Comparison of ENCODE assay signal across 12 cellular contexts in the genomic region with DNA sequence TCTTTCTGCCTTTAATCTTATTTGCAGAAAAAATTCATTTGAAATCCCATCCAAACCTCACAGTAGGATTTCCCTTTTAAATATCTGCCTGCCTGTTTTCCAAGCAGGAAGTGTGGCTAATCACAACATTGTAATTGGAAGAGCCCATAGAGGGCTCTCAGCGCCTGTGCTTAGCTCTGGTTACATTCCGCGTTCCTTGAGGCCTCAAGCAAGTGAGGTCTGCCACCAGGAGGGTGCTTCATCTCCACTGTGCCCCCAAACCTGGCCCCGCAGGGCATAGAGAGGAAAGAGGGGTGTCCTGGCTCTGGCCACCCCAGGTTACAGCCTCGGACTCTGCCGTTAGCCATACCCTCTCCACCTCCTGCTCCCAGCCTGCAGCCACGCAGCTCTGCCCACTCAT.
DNase-seq lines count a peak whose midpoint lies in the region; ATAC-seq and TF ChIP-seq lines count a peak whose summit lies in the region.
"Had no signal": no experiment of that assay in that cellular context is flagged by ENCODE, and none has a peak within 500 bp of the region (broad histone marks: within the 10 kb centered on the region; RNA-seq: fewer than 3 reads in every experiment).

No MANE protein-coding gene starts in this region.

- H3K27me3 Mint-ChIP-seq in stimulated activated naive CD8-positive, alpha-beta T cell treated with anti-CD3 and anti-CD28 coated beads, Interleukin-15, amount 100 ng/mL, for 72 hours = peaks cover 20% of the 10 kb centered on the region

- no peak overlapping the region for H3K27ac Mint-ChIP-seq in stimulated activated naive CD8-positive, alpha-beta T cell treated with anti-CD3 and anti-CD28 coated beads, Interleukin-15, amount 100 ng/mL, for 72 hours
- H3K27ac Mint-ChIP-seq in activated naive CD4-positive, alpha-beta T cell treated with anti-CD3 and anti-CD28 coated beads, Interleukin-2, amount 50 U/mL, for 72 hours = no peak overlapping the region

- no peaks in the 10 kb centered on the region for H3K9me3 Mint-ChIP-seq in stimulated activated naive CD8-positive, alpha-beta T cell treated with anti-CD3 and anti-CD28 coated beads, Interleukin-15, amount 100 ng/mL, for 72 hours
- H3K9me3 Mint-ChIP-seq in activated naive CD4-positive, alpha-beta T cell treated with anti-CD3 and anti-CD28 coated beads, Interleukin-2, amount 50 U/mL, for 72 hours = no peaks in the 10 kb centered on the region

- no peak overlapping the region for H3K27ac ChIP-seq in coronary artery
- H3K27ac ChIP-seq: skin epidermis, stomach had no signal

- no peak for TF ChIP-seq CTCF in coronary artery (IDR thresholded peaks at IDR 0.05)

- peak overlapping the region; percentile 4 for H3K4me3 ChIP-seq in coronary artery
- H3K4me3 ChIP-seq: skin epidermis, stomach had no signal

- no peaks in the 10 kb centered on the region for H3K36me3 Mint-ChIP-seq in activated naive CD4-positive, alpha-beta T cell treated with anti-CD3 and anti-CD28 coated beads, Interleukin-2, amount 50 U/mL, for 72 hours

- H3K4me1 Mint-ChIP-seq in stimulated activated naive CD8-positive, alpha-beta T cell treated with anti-CD3 and anti-CD28 coated beads, Interleukin-15, amount 100 ng/mL, for 72 hours = no peaks in the 10 kb centered on the region

- no peak overlapping the region for H3K4me3 Mint-ChIP-seq in stimulated activated naive CD8-positive, alpha-beta T cell treated with anti-CD3 and anti-CD28 coated beads, Interleukin-15, amount 100 ng/mL, for 72 hours

- ATAC-seq in stimulated activated naive CD8-positive, alpha-beta T cell treated with anti-CD3 and anti-CD28 coated beads, Interleukin-15, amount 100 ng/mL, for 72 hours = peak; percentile 37
- no peak for ATAC-seq in stimulated activated naive CD8-positive, alpha-beta T cell treated with anti-CD3 and anti-CD28 coated beads, Interleukin-15, Interleukin-2, amounts not matched to agents 100 U/mL and 50 U/mL, for 24 hours
- ATAC-seq in activated naive CD4-positive, alpha-beta T cell treated with anti-CD3 and anti-CD28 coated beads, Interleukin-2, amount 50 U/mL, for 72 hours = no peak
- ATAC-seq in HG03565 (IDR thresholded peaks at IDR 0.05; ENCODE audit: unreplicated experiment) = no peak

- no peak for DNase-seq in stimulated activated naive CD8-positive, alpha-beta T cell treated with anti-CD3 and anti-CD28 coated beads, Interleukin-15, amount 100 ng/mL, for 72 hours
- no peak for DNase-seq in stimulated activated naive CD8-positive, alpha-beta T cell treated with anti-CD3 and anti-CD28 coated beads, Interleukin-15, Interleukin-2, amounts not matched to agents 100 U/mL and 50 U/mL, for 24 hours
- no peak for DNase-seq in coronary artery (ENCODE audit: low spot score)
- DNase-seq in left kidney (ENCODE audit: low read depth, low spot score) = peak; percentile 81
- no peak for DNase-seq in activated naive CD4-positive, alpha-beta T cell treated with anti-CD3 and anti-CD28 coated beads, Interleukin-2, amount 50 U/mL, for 72 hours (ENCODE audit: low spot score in 2 of 2)
- DNase-seq in mesenteric fat pad (ENCODE audit: low spot score) = no peak
- no peak for DNase-seq in activated naive CD4-positive, alpha-beta T cell treated with Interleukin-2 at 50 U/mL for 16 hours
- DNase-seq: activated CD4-positive, CD25-positive, alpha-beta regulatory T cell treated with anti-CD3 and anti-CD28 coated beads, Interleukin-2, amount 50 U/mL, for 72 hours; KBM-7; stomach had no signal
